ENCODE assay signal across 14 cellular contexts in genomic region chr3:123692041-123692440, GRCh38.
DNase-seq lines count a peak whose midpoint lies in the region; ATAC-seq and TF ChIP-seq lines count a peak whose summit lies in the region.
"Had no signal": no experiment of that assay in that cellular context is flagged by ENCODE, and none has a peak within 500 bp of the region (broad histone marks: within the 10 kb centered on the region; RNA-seq: fewer than 3 reads in every experiment).

No MANE protein-coding gene starts in this region.

- no peak overlapping the region for H3K4ac ChIP-seq in trophoblast cell (ENCODE audit: low read depth, low read length)

- H3K27ac Mint-ChIP-seq in activated T-cell treated with anti-CD3 and anti-CD28 coated beads, Interleukin-2, amount 50 U/mL, for 24 hours = no peak overlapping the region
- H3K27ac Mint-ChIP-seq: activated CD4-positive, alpha-beta T cell treated with anti-CD3 and anti-CD28 coated beads, Interleukin-2, amount 10 ng/mL, durations not matched to agents 24 days and 14 days; CD8-positive, alpha-beta memory T cell had no signal

- H3K79me2 ChIP-seq in trophoblast cell (ENCODE audit: control insufficient read depth, insufficient read depth, low read length, poor library complexity) = peaks cover 3% of the 10 kb centered on the region

- H4K8ac ChIP-seq in trophoblast cell (ENCODE audit: low read depth, low read length) = no peak overlapping the region

- no peaks in the 10 kb centered on the region for H3K36me3 Mint-ChIP-seq in activated T-cell treated with anti-CD3 and anti-CD28 coated beads, Interleukin-2, amount 50 U/mL, for 24 hours (ENCODE audit: low read depth)
- H3K36me3 Mint-ChIP-seq: CD8-positive, alpha-beta memory T cell had no signal

- DNase-seq in right atrium auricular region (ENCODE audit: low spot score) = no peak
- DNase-seq in left cardiac atrium = no peak
- DNase-seq in trophoblast cell = no peak
- DNase-seq in aorta = no peak
- no peak for DNase-seq in activated T-cell treated with anti-CD3 and anti-CD28 coated beads, Interleukin-2, amount 50 U/mL, for 24 hours
- DNase-seq: activated CD4-positive, alpha-beta T cell treated with anti-CD3 and anti-CD28 coated beads, Interleukin-2, amount 10 ng/mL, durations not matched to agents 24 days and 14 days; CD8-positive, alpha-beta memory T cell; GDM1; NCI-H2081; NCI-H774; occipital lobe had no signal

- H4K91ac ChIP-seq in trophoblast cell (ENCODE audit: low read depth, low read length) = peak overlapping the region; percentile 33

- H3K4me1 ChIP-seq in right atrium auricular region (peaks cover 0 to 52% of the 10 kb centered on the region in 2 donors), esophagus (ENCODE audit: control insufficient read depth in 2 of 2, insufficient read depth in 2 of 2, low read length in 1 of 2) (peaks cover 3 to 4% of the 10 kb centered on the region in 2 donors), trophoblast cell (ENCODE audit: control insufficient read depth in 1 of 2, insufficient read depth in 2 of 2, low read length in 2 of 2) (peaks cover 40 to 48% of the 10 kb centered on the region in 2 experiments), aorta (ENCODE audit: control insufficient read depth in 1 of 2, insufficient read depth in 2 of 2, low read length in 2 of 2) (peaks cover 0 to 6% of the 10 kb centered on the region in 2 donors)

- H2AFZ ChIP-seq in trophoblast cell (ENCODE audit: insufficient read depth, low read length, poor library complexity) = no peak overlapping the region

- H3K9ac ChIP-seq in trophoblast cell (ENCODE audit: low read length) = no peak overlapping the region

- H2BK12ac ChIP-seq in trophoblast cell (ENCODE audit: low read length) = peak overlapping the region; percentile 26

- H2BK120ac ChIP-seq in trophoblast cell (ENCODE audit: insufficient read depth, low read length, poor library complexity) = peak overlapping the region; percentile 34

- H3K23ac ChIP-seq in trophoblast cell (ENCODE audit: low read length) = no peak overlapping the region

- peak overlapping the region; percentile 32 to 59 for H3K27ac ChIP-seq in right atrium auricular region
- H3K27ac ChIP-seq in esophagus (ENCODE audit: low read depth in 2 of 2, low read length in 1 of 2) = peak overlapping the region; percentile 12 to 45
- H3K27ac ChIP-seq in trophoblast cell (ENCODE audit: low read depth, low read length) = no peak overlapping the region
- H3K27ac ChIP-seq in aorta (ENCODE audit: low read depth in 1 of 2, low read length in 2 of 2) = peak overlapping the region; percentile 9 to 23

- H3K4me1 Mint-ChIP-seq in activated T-cell treated with anti-CD3 and anti-CD28 coated beads, Interleukin-2, amount 50 U/mL, for 24 hours (ENCODE audit: low read depth) = no peaks in the 10 kb centered on the region
- H3K4me1 Mint-ChIP-seq: activated CD4-positive, alpha-beta T cell treated with anti-CD3 and anti-CD28 coated beads, Interleukin-2, amount 10 ng/mL, durations not matched to agents 24 days and 14 days; CD8-positive, alpha-beta memory T cell had no signal

- no peak overlapping the region for H2BK5ac ChIP-seq in trophoblast cell (ENCODE audit: low read depth, low read length, poor library complexity)

- no peaks in the 10 kb centered on the region for H3K27me3 ChIP-seq in right atrium auricular region
- no peaks in the 10 kb centered on the region for H3K27me3 ChIP-seq in esophagus (ENCODE audit: control insufficient read depth in 1 of 2, insufficient read depth in 2 of 2, low read length in 2 of 2)
- H3K27me3 ChIP-seq in trophoblast cell (ENCODE audit: insufficient read depth, low read length) = no peaks in the 10 kb centered on the region
- no peaks in the 10 kb centered on the region for H3K27me3 ChIP-seq in aorta (ENCODE audit: control insufficient read depth in 1 of 2, insufficient read depth in 2 of 2, low read length in 1 of 2)

- H3K79me1 ChIP-seq in trophoblast cell (ENCODE audit: low read length) = peaks cover 41% of the 10 kb centered on the region

- no peaks in the 10 kb centered on the region for H3K9me3 ChIP-seq in right atrium auricular region
- no peaks in the 10 kb centered on the region for H3K9me3 ChIP-seq in esophagus (ENCODE audit: control insufficient read depth in 2 of 2, insufficient read depth in 1 of 2, low read depth in 1 of 2, low read length in 1 of 2)
- no peaks in the 10 kb centered on the region for H3K9me3 ChIP-seq in trophoblast cell (ENCODE audit: insufficient read depth, low read depth, low read length)
- no peaks in the 10 kb centered on the region for H3K9me3 ChIP-seq in aorta (ENCODE audit: control insufficient read depth, low read length)

- WGBS in esophagus, 2 donors = 61 to 69% methylated on average over 9 of the region's 9 CpGs
- WGBS in trophoblast cell (ENCODE audit: extremely low coverage, insufficient coverage, insufficient read length) = no CpG with 5 or more reads among the region's 9 CpGs
- 4 to 9% methylated on average over 9 of the region's 9 CpGs for WGBS in aorta, 2 donors

- no peaks in the 10 kb centered on the region for H3K9me3 Mint-ChIP-seq in activated T-cell treated with anti-CD3 and anti-CD28 coated beads, Interleukin-2, amount 50 U/mL, for 24 hours
- H3K9me3 Mint-ChIP-seq: activated CD4-positive, alpha-beta T cell treated with anti-CD3 and anti-CD28 coated beads, Interleukin-2, amount 10 ng/mL, durations not matched to agents 24 days and 14 days; CD8-positive, alpha-beta memory T cell had no signal

- H3K4me3 ChIP-seq in right atrium auricular region (no peak overlapping the region), esophagus (ENCODE audit: low read depth in 1 of 2, low read length in 2 of 2) (no peak overlapping the region), trophoblast cell (ENCODE audit: low read depth, low read length) (no peak overlapping the region), aorta (ENCODE audit: low read length in 2 of 2) (no peak overlapping the region)

- intact Hi-C loops in left cardiac atrium (cut with DNase I) = no loop called here
- intact Hi-C loops in aorta (cut with DNase I) = no loop called here

- peaks cover 11% of the 10 kb centered on the region for H3K27me3 Mint-ChIP-seq in activated T-cell treated with anti-CD3 and anti-CD28 coated beads, Interleukin-2, amount 50 U/mL, for 24 hours
- H3K27me3 Mint-ChIP-seq: activated CD4-positive, alpha-beta T cell treated with anti-CD3 and anti-CD28 coated beads, Interleukin-2, amount 10 ng/mL, durations not matched to agents 24 days and 14 days had no signal

- H4K12ac ChIP-seq in trophoblast cell (ENCODE audit: low read depth, low read length) = no peak overlapping the region

- no peak overlapping the region for H2AK5ac ChIP-seq in trophoblast cell (ENCODE audit: low read length)

- H3K4me2 ChIP-seq in trophoblast cell (ENCODE audit: low read length) = no peak overlapping the region

- ATAC-seq in left cardiac atrium (no peak), aorta (ENCODE audit: low FRiP score) (no peak), GM18519 (IDR thresholded peaks at IDR 0.05; ENCODE audit: low FRiP score, unreplicated experiment) (no peak), esophagus mucosa (no peak)

- no peak overlapping the region for H3K14ac ChIP-seq in trophoblast cell (ENCODE audit: low read length)

- no peak for TF ChIP-seq CTCF in right atrium auricular region (IDR thresholded peaks at IDR 0.05)

- H3K36me3 ChIP-seq in right atrium auricular region (no peaks in the 10 kb centered on the region), esophagus (ENCODE audit: control insufficient read depth in 2 of 2, insufficient read depth in 2 of 2, low read length in 1 of 2) (no peaks in the 10 kb centered on the region), trophoblast cell (ENCODE audit: control insufficient read depth in 1 of 2, insufficient read depth in 2 of 2, low read length in 2 of 2) (peaks cover 10 to 11% of the 10 kb centered on the region in 2 experiments), aorta (ENCODE audit: control insufficient read depth in 1 of 2, insufficient read depth in 2 of 2, low read length in 1 of 2) (no peaks in the 10 kb centered on the region)

- H3K18ac ChIP-seq in trophoblast cell (ENCODE audit: low read length) = no peak overlapping the region

- H3K4me3 Mint-ChIP-seq in activated T-cell treated with anti-CD3 and anti-CD28 coated beads, Interleukin-2, amount 50 U/mL, for 24 hours = no peak overlapping the region
- H3K4me3 Mint-ChIP-seq: activated CD4-positive, alpha-beta T cell treated with anti-CD3 and anti-CD28 coated beads, Interleukin-2, amount 10 ng/mL, durations not matched to agents 24 days and 14 days; CD8-positive, alpha-beta memory T cell had no signal
